ENCODE assay signal across 9 cellular contexts in the genomic region with DNA sequence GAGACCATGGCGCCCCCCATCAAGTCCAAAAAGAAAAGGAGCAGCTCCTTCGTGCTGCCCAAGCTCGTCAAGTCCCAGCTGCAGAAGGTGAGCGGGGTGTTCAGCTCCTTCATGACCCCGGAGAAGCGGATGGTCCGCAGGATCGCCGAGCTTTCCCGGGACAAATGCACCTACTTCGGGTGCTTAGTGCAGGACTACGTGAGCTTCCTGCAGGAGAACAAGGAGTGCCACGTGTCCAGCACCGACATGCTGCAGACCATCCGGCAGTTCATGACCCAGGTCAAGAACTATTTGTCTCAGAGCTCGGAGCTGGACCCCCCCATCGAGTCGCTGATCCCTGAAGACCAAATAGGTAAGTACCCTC. TPM values are rescaled to one million over a fixed set of nuclear protein-coding genes. Genes with fewer than 3 reads are reported as not detected.
DNase-seq lines count a peak whose midpoint lies in the region; TF ChIP-seq lines count a peak whose summit lies in the region.
"Had no signal": no experiment of that assay in that cellular context is flagged by ENCODE, and none has a peak within 500 bp of the region (broad histone marks: within the 10 kb centered on the region; RNA-seq: fewer than 3 reads in every experiment).

No MANE protein-coding gene starts in this region.

- H3K27me3 ChIP-seq in adipocyte (replicated peaks; ENCODE audit: control insufficient read depth, insufficient read depth, low read length) (no peaks in the 10 kb centered on the region), left ventricle myocardium inferior (ENCODE audit: low read depth) (no peaks in the 10 kb centered on the region)

- H3K27ac ChIP-seq in left ventricle myocardium inferior (replicated peaks), result peak overlapping the region; percentile 96

- no peak for TF ChIP-seq CTCF in left ventricle myocardium inferior (IDR thresholded peaks at IDR 0.05; ENCODE audit: borderline replicate concordance)
- no peak for TF ChIP-seq CTCF in glutamatergic neuron (IDR thresholded peaks at IDR 0.05; ENCODE audit: partially characterized antibody, unreplicated experiment)

- H3K9ac ChIP-seq in adipocyte (ENCODE audit: low read length), result peak overlapping the region; percentile 96

- DNase-seq in EL (peak; percentile 57), adipocyte (ENCODE audit: low read depth) (peak; percentile 41), left ventricle myocardium inferior (peak; percentile 29), skeletal muscle cell (ENCODE audit: low read depth) (no peak), glutamatergic neuron (no peak), NCI-H2196 treated with DMSO at 0.1 percent for 48 hours (lab: John Stamatoyannopoulos, UW; ENCODE audit: unreplicated experiment) (no peak), NCI-H1417 (lab: John Stamatoyannopoulos, UW) (no peak), activated T-cell treated with anti-CD3 and anti-CD28 coated beads for 4 hours (no peak)
- DNase-seq: stimulated activated CD4-positive, alpha-beta T cell treated with anti-CD3 and anti-CD28 coated beads, Interleukin-2, amount 100 ng/mL, for 24 hours had no signal

- H3K9me3 ChIP-seq in adipocyte (ENCODE audit: control insufficient read depth, low read length) (no peaks in the 10 kb centered on the region), left ventricle myocardium inferior (replicated peaks) (no peaks in the 10 kb centered on the region)

- peaks cover 27% of the 10 kb centered on the region for H3K4me1 Mint-ChIP-seq in glutamatergic neuron (ENCODE audit: low read depth, unreplicated experiment)

- peaks cover 35% of the 10 kb centered on the region for H3K36me3 Mint-ChIP-seq in glutamatergic neuron (ENCODE audit: unreplicated experiment)

- H3K9me3 Mint-ChIP-seq in glutamatergic neuron (ENCODE audit: unreplicated experiment), result peaks cover 2% of the 10 kb centered on the region

- H3K36me3 ChIP-seq in adipocyte (ENCODE audit: control insufficient read depth, insufficient read depth, low read length, severe bottlenecking) (peaks cover 7% of the 10 kb centered on the region), left ventricle myocardium inferior (peaks cover 32% of the 10 kb centered on the region)

- H3K4me3 ChIP-seq in adipocyte (ENCODE audit: low read length) (peak overlapping the region; percentile 93), left ventricle myocardium inferior (peak overlapping the region; percentile 75), skeletal muscle cell (ENCODE audit: low read depth, low read length) (peak overlapping the region; percentile 71)

- no peak overlapping the region for H3K27ac Mint-ChIP-seq in glutamatergic neuron (ENCODE audit: unreplicated experiment)

- H3K27me3 Mint-ChIP-seq in glutamatergic neuron (ENCODE audit: unreplicated experiment), result peaks cover 10% of the 10 kb centered on the region

- intact Hi-C loops in left ventricle myocardium inferior (cut with micrococcal nuclease), result no loop called here

- H3K4me1 ChIP-seq in adipocyte (ENCODE audit: control insufficient read depth, insufficient read depth, low read length), result peaks cover 55% of the 10 kb centered on the region
- peaks cover 90% of the 10 kb centered on the region for H3K4me1 ChIP-seq in left ventricle myocardium inferior

- no peak overlapping the region for H3K4me3 Mint-ChIP-seq in glutamatergic neuron (ENCODE audit: unreplicated experiment)

RNA-seq across cellular contexts. Expression of gene NAA20, which starts 41.7 kb away (rescaled TPM):
- total RNA-seq in left ventricle myocardium inferior, result 67.5 TPM
- 33.5 TPM for total RNA-seq in glutamatergic neuron (ENCODE audit: unreplicated experiment)

Comparison
In these comparisons a context has a peak if more than half of its experiments do, and no peak if none do; other contexts are left out.
1. DNase-seq: peak in EL (single experiment), adipocyte (single experiment) and left ventricle myocardium inferior (single experiment); none in skeletal muscle cell (single experiment), glutamatergic neuron (single experiment), NCI-H2196 treated with DMSO at 0.1 percent for 48 hours (single experiment), NCI-H1417 (0 of 3) and activated T-cell treated with anti-CD3 and anti-CD28 coated beads for 4 hours (single experiment).
2. Peak in every context shown above with its lines, with median percentiles within 50 percentile points of each other: H3K4me3 ChIP-seq.